Comparison of ENCODE assay signal across 8 cellular contexts in the genomic region with DNA sequence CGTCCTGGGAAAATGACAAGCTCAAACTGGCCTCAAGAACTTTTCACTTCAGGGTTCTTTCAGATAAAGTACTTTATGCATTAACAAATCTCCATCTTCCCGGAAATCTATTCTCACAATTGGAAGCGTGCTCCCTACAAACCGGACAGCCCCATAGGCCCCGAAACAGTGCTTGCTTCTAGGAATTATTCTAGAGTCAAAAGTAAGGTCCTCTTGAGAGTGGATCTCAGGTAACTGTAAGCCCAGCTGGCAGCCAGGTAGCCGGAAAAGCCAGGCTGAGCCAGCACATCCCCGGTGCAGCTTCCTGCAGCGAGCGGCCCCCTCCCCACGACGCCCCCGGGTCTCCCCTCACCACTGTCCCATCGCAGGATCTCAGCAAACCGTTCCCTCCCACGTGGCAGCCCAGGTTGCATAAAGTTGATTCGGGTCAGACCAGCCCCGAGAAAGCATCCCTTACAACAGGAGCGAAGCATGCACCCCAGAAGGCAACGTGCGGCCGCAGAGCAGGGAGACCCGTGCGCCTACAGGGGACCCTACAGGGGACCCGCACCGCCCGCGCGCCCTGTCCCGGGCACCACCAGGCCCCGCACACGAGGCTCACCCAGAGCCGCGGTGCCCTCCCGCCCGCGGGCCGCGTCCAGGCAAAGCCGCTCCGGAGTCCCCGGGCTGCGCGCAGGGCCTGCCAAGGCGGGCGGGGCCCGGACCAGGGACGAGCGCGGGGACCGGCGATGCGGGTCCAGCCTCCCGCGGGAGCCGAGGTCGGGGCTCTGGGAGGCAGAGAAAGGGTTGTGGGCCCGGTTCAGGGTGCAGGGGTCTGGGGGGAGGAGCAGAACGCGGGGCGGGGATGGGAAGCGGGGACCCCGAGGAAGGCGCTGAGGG. TPM values are rescaled to one million over a fixed set of nuclear protein-coding genes. Genes with fewer than 3 reads are reported as not detected.
A peak's percentile ranks its signal among the peaks of the same experiment; 100 is the strongest.
DNase-seq lines count a peak whose midpoint lies in the region; ATAC-seq and TF ChIP-seq lines count a peak whose summit lies in the region.

No MANE protein-coding gene starts in this region.

- WGBS in adrenal gland, 4 donors, result 5 to 18% (median 11%) methylated on average over 15 to 63 of the region's 63 CpGs
- 4 to 8% (median 5%) methylated on average over 29 to 63 of the region's 63 CpGs for WGBS in spleen, 5 donors

- TF ChIP-seq CTCF in GM12864 (IDR thresholded peaks at IDR 0.05; ENCODE audit: low read depth, low read length, missing control alignments) (no peak), adrenal gland (IDR thresholded peaks at IDR 0.05) (no peak), spleen (IDR thresholded peaks at IDR 0.05 in 8 of 11, conservative IDR thresholded peaks at IDR 0.05 in 3 of 11) (no peak)

- peak overlapping the region; percentile 79 for H3K9ac ChIP-seq in iPS-20b (ENCODE audit: low read depth, low read length)

- intact Hi-C loops in adrenal gland (cut with DNase I), result no loop called here
- intact Hi-C loops in spleen (cut with DNase I; ENCODE audit: low total_unique reads), result no loop called here

- no peak for TF ChIP-seq POLR2A in adrenal gland (IDR thresholded peaks at IDR 0.05)
- no peak for TF ChIP-seq POLR2A in spleen (IDR thresholded peaks at IDR 0.05)

- H3K4me1 ChIP-seq in adrenal gland (replicated peaks in 1 of 2) (peaks cover 9 to 21% of the 10 kb centered on the region in 2 donors), iPS-20b (ENCODE audit: insufficient read depth, low read length) (peaks cover 16% of the 10 kb centered on the region; the same call in 1 of the 2 replicates), spleen (peaks cover 26 to 72% (median 67%) of the 10 kb centered on the region in 6 donors)

- no peak for ATAC-seq in HG03039 (IDR thresholded peaks at IDR 0.05; ENCODE audit: unreplicated experiment)
- ATAC-seq in GM21737 (IDR thresholded peaks at IDR 0.05; ENCODE audit: unreplicated experiment), result no peak

- TF ChIP-seq EP300 in Ishikawa (IDR thresholded peaks at IDR 0.05; ENCODE audit: borderline replicate concordance), result no peak

- H3K27ac ChIP-seq in adrenal gland (peak overlapping the region in 1 of 5 donors; percentile 98), iPS-20b (ENCODE audit: low read length) (no peak overlapping the region), spleen (peak overlapping the region; percentile 53 to 99 (median 97))

- H3K9me3 ChIP-seq in adrenal gland (replicated peaks in 1 of 3), result no peaks in the 10 kb centered on the region
- no peaks in the 10 kb centered on the region for H3K9me3 ChIP-seq in iPS-20b (ENCODE audit: insufficient read depth, low read depth, low read length)
- H3K9me3 ChIP-seq in spleen, result no peaks in the 10 kb centered on the region

- H3K27me3 ChIP-seq in adrenal gland (no peaks in the 10 kb centered on the region), iPS-20b (ENCODE audit: insufficient read depth, low read length) (no peaks in the 10 kb centered on the region), spleen (replicated peaks in 1 of 7) (no peaks in the 10 kb centered on the region)

- TF ChIP-seq RAD21 in Ishikawa (IDR thresholded peaks at IDR 0.05; ENCODE audit: low read depth), result no peak

- H3K4me3 ChIP-seq in GM12864 (ENCODE audit: low read depth, low read length) (peak overlapping the region; percentile 87), adrenal gland (peak overlapping the region in 3 of 4 donors; percentile 15 to 99 (median 71)), iPS-20b (ENCODE audit: low read length) (peak overlapping the region; percentile 92), spleen (peak overlapping the region; percentile 64 to 95 (median 84))

- DNase-seq in GM12864 (ENCODE audit: low read depth) (no peak), adrenal gland (peak in 6 of 7 donors; percentile 26 to 46 (median 30)), spleen (peak; percentile 90), NCI-H1930 (lab: John Stamatoyannopoulos, UW) (no peak)

- H3K36me3 ChIP-seq in adrenal gland (replicated peaks in 1 of 2) (no peaks in the 10 kb centered on the region), iPS-20b (ENCODE audit: insufficient read depth, low read depth, low read length) (peaks cover 35% of the 10 kb centered on the region), spleen (peaks cover 0 to 40% (median 22%) of the 10 kb centered on the region in 6 donors)

TF ChIP-seq in Ishikawa, 13 proteins besides CTCF, POLR2A, EP300 and RAD21:
- TF ChIP-seq, protein P1, sequence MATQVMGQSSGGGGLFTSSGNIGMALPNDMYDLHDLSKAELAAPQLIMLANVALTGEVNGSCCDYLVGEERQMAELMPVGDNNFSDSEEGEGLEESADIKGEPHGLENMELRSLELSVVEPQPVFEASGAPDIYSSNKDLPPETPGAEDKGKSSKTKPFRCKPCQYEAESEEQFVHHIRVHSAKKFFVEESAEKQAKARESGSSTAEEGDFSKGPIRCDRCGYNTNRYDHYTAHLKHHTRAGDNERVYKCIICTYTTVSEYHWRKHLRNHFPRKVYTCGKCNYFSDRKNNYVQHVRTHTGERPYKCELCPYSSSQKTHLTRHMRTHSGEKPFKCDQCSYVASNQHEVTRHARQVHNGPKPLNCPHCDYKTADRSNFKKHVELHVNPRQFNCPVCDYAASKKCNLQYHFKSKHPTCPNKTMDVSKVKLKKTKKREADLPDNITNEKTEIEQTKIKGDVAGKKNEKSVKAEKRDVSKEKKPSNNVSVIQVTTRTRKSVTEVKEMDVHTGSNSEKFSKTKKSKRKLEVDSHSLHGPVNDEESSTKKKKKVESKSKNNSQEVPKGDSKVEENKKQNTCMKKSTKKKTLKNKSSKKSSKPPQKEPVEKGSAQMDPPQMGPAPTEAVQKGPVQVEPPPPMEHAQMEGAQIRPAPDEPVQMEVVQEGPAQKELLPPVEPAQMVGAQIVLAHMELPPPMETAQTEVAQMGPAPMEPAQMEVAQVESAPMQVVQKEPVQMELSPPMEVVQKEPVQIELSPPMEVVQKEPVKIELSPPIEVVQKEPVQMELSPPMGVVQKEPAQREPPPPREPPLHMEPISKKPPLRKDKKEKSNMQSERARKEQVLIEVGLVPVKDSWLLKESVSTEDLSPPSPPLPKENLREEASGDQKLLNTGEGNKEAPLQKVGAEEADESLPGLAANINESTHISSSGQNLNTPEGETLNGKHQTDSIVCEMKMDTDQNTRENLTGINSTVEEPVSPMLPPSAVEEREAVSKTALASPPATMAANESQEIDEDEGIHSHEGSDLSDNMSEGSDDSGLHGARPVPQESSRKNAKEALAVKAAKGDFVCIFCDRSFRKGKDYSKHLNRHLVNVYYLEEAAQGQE (IDR thresholded peaks at IDR 0.05; ENCODE audit: low read depth), result no peak
- TF ChIP-seq ZBTB7A (IDR thresholded peaks at IDR 0.05; ENCODE audit: low read depth), result 0 out of 2 replicates have a peak, but pooled peaks have one; percentile 53

RNA-seq across cellular contexts. Expression of a gene that starts 0.9 kb away (rescaled TPM):
- 10 to 100 TPM; 33.9 to 59.1 (median 43.4) TPM for total RNA-seq in adrenal gland
- polyA plus RNA-seq in adrenal gland, result 10 to 100 TPM; 23.2 to 45.3 (median 42.8) TPM
- 100 to 1,000 TPM; 126 to 322 (median 223) TPM for total RNA-seq in spleen
- 100 to 1,000 TPM in 1 of 3 donors, 10 to 100 TPM in 2; 52.2 to 123 (median 94.8) TPM for polyA plus RNA-seq in spleen

Comparison
In these comparisons a context has a peak if more than half of its experiments do, and no peak if none do; other contexts are left out.
1. DNase-seq: peak in adrenal gland (6 of 7) and spleen (single experiment); none in GM12864 (single experiment) and NCI-H1930 (0 of 2).
2. Peak in every context shown above with its lines, with median percentiles within 50 percentile points of each other: H3K4me3 ChIP-seq.